In genomic region chr2:137975280-137976271, GRCh38 we compare ENCODE assay signal across 1 cellular context.
TF ChIP-seq lines count a peak whose summit lies in the region.

No MANE protein-coding gene starts in this region.

TF ChIP-seq in HepG2, 621 proteins besides CTCF, POLR2A, EP300 and RAD21 (continued from another document and continues in another):
- TF ChIP-seq ZGPAT (CRISPR knock-in tag; IDR thresholded peaks at IDR 0.05): peak; percentile 45
- TF ChIP-seq SALL1 (CRISPR knock-in tag; IDR thresholded peaks at IDR 0.05): peak; percentile 55; the same call in 1 of the 2 replicates
- no peak for TF ChIP-seq RORA (CRISPR knock-in tag; IDR thresholded peaks at IDR 0.05)
- 0 out of 2 replicates have a peak, but pooled peaks have one; percentile 19 for TF ChIP-seq RXRA (CRISPR knock-in tag; IDR thresholded peaks at IDR 0.05)
- TF ChIP-seq SAP130 (CRISPR knock-in tag; IDR thresholded peaks at IDR 0.05; ENCODE audit: low read depth): peak; percentile 61
- TF ChIP-seq SIX1 (CRISPR knock-in tag; IDR thresholded peaks at IDR 0.05; ENCODE audit: borderline replicate concordance): peak; percentile 62; the same call in 1 of the 2 replicates
- peak; percentile 86; the same call in 1 of the 2 replicates for TF ChIP-seq AHDC1 (CRISPR knock-in tag; IDR thresholded peaks at IDR 0.05; ENCODE audit: borderline replicate concordance)
- no peak for TF ChIP-seq MTF2 (CRISPR knock-in tag; IDR thresholded peaks at IDR 0.05; ENCODE audit: borderline replicate concordance)
- TF ChIP-seq ARID5B (CRISPR knock-in tag; IDR thresholded peaks at IDR 0.05): peak; percentile 25; the same call in 1 of the 2 replicates
- peak; percentile 43; the same call in 1 of the 2 replicates for TF ChIP-seq RXRB (CRISPR knock-in tag; IDR thresholded peaks at IDR 0.05; ENCODE audit: borderline replicate concordance)
- TF ChIP-seq ERF (CRISPR knock-in tag; IDR thresholded peaks at IDR 0.05): 0 out of 2 replicates have a peak, but pooled peaks have one; percentile 8
- TF ChIP-seq ZNF460 (CRISPR knock-in tag; IDR thresholded peaks at IDR 0.05; ENCODE audit: borderline replicate concordance): peak; percentile 95
- TF ChIP-seq ZNF644 (CRISPR knock-in tag; IDR thresholded peaks at IDR 0.05; ENCODE audit: low read depth): peak; percentile 15; the same call in 1 of the 2 replicates
- TF ChIP-seq WIZ (CRISPR knock-in tag; IDR thresholded peaks at IDR 0.05): no peak
- TF ChIP-seq CREB1 (IDR thresholded peaks at IDR 0.05): no peak
- TF ChIP-seq CREB1 (CRISPR knock-in tag; IDR thresholded peaks at IDR 0.05): peak; percentile 22
- peak; percentile 63; the same call in 1 of the 2 replicates for TF ChIP-seq SSRP1 (CRISPR knock-in tag; IDR thresholded peaks at IDR 0.05)
- peak; percentile 18; the same call in 1 of the 2 replicates for TF ChIP-seq ZNF350 (CRISPR knock-in tag; IDR thresholded peaks at IDR 0.05; ENCODE audit: borderline replicate concordance, low read depth)
- TF ChIP-seq IRF2 (CRISPR knock-in tag; IDR thresholded peaks at IDR 0.05): 0 out of 2 replicates have a peak, but pooled peaks have one; percentile 10
- TF ChIP-seq AKNA (CRISPR knock-in tag; IDR thresholded peaks at IDR 0.05; ENCODE audit: borderline replicate concordance): no peak
- TF ChIP-seq DRAP1 (CRISPR knock-in tag; IDR thresholded peaks at IDR 0.05): peak; percentile 13; the same call in 1 of the 2 replicates
- TF ChIP-seq MED13 (CRISPR knock-in tag; IDR thresholded peaks at IDR 0.05): 0 out of 2 replicates have a peak, but pooled peaks have one; percentile 14
- TF ChIP-seq POGK (CRISPR knock-in tag; conservative IDR thresholded peaks at IDR 0.05): no peak
- no peak for TF ChIP-seq ZSCAN22 (CRISPR knock-in tag; IDR thresholded peaks at IDR 0.05)
- no peak for TF ChIP-seq ZNF597 (CRISPR knock-in tag; IDR thresholded peaks at IDR 0.05)
- no peak for TF ChIP-seq ZBTB10 (CRISPR knock-in tag; IDR thresholded peaks at IDR 0.05; ENCODE audit: borderline replicate concordance)
